Comparison of ENCODE assay signal across 19 cellular contexts in the genomic region with DNA sequence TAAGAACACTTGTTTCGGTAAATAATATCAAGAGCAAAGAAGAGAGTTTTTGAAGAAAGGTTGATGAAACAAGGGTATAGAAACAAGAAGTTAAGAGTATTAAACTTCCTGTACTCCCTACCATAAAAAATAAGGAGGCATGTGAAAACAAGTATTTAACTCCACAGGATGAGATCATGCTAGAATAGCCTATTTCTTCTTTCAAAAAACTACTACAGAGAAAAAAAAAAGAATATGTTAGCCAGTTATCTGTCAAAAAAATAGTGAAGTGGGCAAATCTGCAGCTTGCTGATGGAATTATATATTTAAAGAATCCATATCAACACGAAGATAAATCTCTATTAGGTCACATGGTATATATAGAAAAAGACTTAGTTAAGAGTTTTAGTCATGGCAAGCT. TPM values are rescaled to one million over a fixed set of nuclear protein-coding genes. Genes with fewer than 3 reads are reported as not detected.
DNase-seq lines count a peak whose midpoint lies in the region; FAIRE-seq and TF ChIP-seq lines count a peak whose summit lies in the region.
"Had no signal": no experiment of that assay in that cellular context is flagged by ENCODE, and none has a peak within 500 bp of the region (broad histone marks: within the 10 kb centered on the region; RNA-seq: fewer than 3 reads in every experiment).

No MANE protein-coding gene starts in this region.

- no peak overlapping the region for H3K4me2 ChIP-seq in smooth muscle cell
- H3K4me2 ChIP-seq: KMS-11, PC-9 had no signal

- H3K4me3 Mint-ChIP-seq in activated naive CD8-positive, alpha-beta T cell: no peak overlapping the region
- H3K4me3 Mint-ChIP-seq in activated naive CD8-positive, alpha-beta T cell treated with anti-CD3 and anti-CD28 coated beads for 36 hours: no peak overlapping the region
- H3K4me3 Mint-ChIP-seq in brain: no peak overlapping the region
- H3K4me3 Mint-ChIP-seq: B cell; CD4-positive, alpha-beta T cell had no signal

- peak overlapping the region; percentile 28 for H3K27ac Mint-ChIP-seq in activated naive CD8-positive, alpha-beta T cell
- no peak overlapping the region for H3K27ac Mint-ChIP-seq in activated naive CD8-positive, alpha-beta T cell treated with anti-CD3 and anti-CD28 coated beads for 36 hours
- H3K27ac Mint-ChIP-seq in brain: peak overlapping the region in 3 of 5 experiments; percentile 1 to 46 (median 8)

- no peaks in the 10 kb centered on the region for H3K27me3 Mint-ChIP-seq in activated naive CD8-positive, alpha-beta T cell
- no peaks in the 10 kb centered on the region for H3K27me3 Mint-ChIP-seq in activated naive CD8-positive, alpha-beta T cell treated with anti-CD3 and anti-CD28 coated beads for 36 hours
- H3K27me3 Mint-ChIP-seq in brain: no peaks in the 10 kb centered on the region
- H3K27me3 Mint-ChIP-seq: B cell; CD4-positive, alpha-beta T cell had no signal

- TF ChIP-seq CTCF in brain (conservative IDR thresholded peaks at IDR 0.05) (no peak), smooth muscle cell (IDR thresholded peaks at IDR 0.05; ENCODE audit: borderline replicate concordance, insufficient read depth, poor library complexity, severe bottlenecking) (no peak)

- H3F3A ChIP-seq in smooth muscle cell (ENCODE audit: low read depth): no peaks in the 10 kb centered on the region

- no peaks in the 10 kb centered on the region for H3K4me1 ChIP-seq in smooth muscle cell (ENCODE audit: low read depth)
- H3K4me1 ChIP-seq: Caco-2 had no signal

- DNase-seq in activated naive CD8-positive, alpha-beta T cell treated with anti-CD3 and anti-CD28 coated beads for 36 hours: no peak
- no peak for DNase-seq in smooth muscle cell (lab: John Stamatoyannopoulos, UW; ENCODE audit: unreplicated experiment)
- DNase-seq in anterior cingulate cortex (lab: John Stamatoyannopoulos, UW): no peak
- no peak for DNase-seq in NCI-H2081 treated with DMSO at 0.1 percent for 48 hours (lab: John Stamatoyannopoulos, UW)
- no peak for DNase-seq in activated gamma-delta T cell treated with Interleukin-2 at 50 U/mL for 16 hours
- DNase-seq: Caco-2; CD4-positive, alpha-beta T cell; H7; NCI-H1417 treated with DMSO at 0.1 percent for 48 hours; NCI-H187 treated with DMSO at 0.1 percent for 48 hours; NCI-H345; NCI-H524 treated with DMSO at 0.1 percent for 48 hours; PC-9 had no signal

- no peak overlapping the region for H3K4me3 ChIP-seq in smooth muscle cell
- H3K4me3 ChIP-seq: PC-9 had no signal

- H3K9me3 Mint-ChIP-seq in activated naive CD8-positive, alpha-beta T cell (ENCODE audit: low read depth): no peaks in the 10 kb centered on the region
- H3K9me3 Mint-ChIP-seq in activated naive CD8-positive, alpha-beta T cell treated with anti-CD3 and anti-CD28 coated beads for 36 hours: no peaks in the 10 kb centered on the region
- H3K9me3 Mint-ChIP-seq in brain: peaks cover 0 to 4% (median 0%) of the 10 kb centered on the region in 5 experiments
- H3K9me3 Mint-ChIP-seq: CD4-positive, alpha-beta T cell had no signal

- H3K27me3 ChIP-seq in smooth muscle cell (ENCODE audit: low read depth): no peaks in the 10 kb centered on the region

- no peak overlapping the region for H2AFZ ChIP-seq in smooth muscle cell (ENCODE audit: low read depth)
- H2AFZ ChIP-seq: PC-9 had no signal

- H3K4me1 Mint-ChIP-seq in activated naive CD8-positive, alpha-beta T cell (ENCODE audit: low read depth): peaks cover 64% of the 10 kb centered on the region
- H3K4me1 Mint-ChIP-seq in activated naive CD8-positive, alpha-beta T cell treated with anti-CD3 and anti-CD28 coated beads for 36 hours: peaks cover 43% of the 10 kb centered on the region
- H3K4me1 Mint-ChIP-seq in brain: peaks cover 19% of the 10 kb centered on the region

- FAIRE-seq in islet of Langerhans (lab: Jason Lieb, UNC): peak; percentile 27
- FAIRE-seq: G401.6 had no signal

- H3K27ac ChIP-seq in smooth muscle cell (ENCODE audit: low read depth): peak overlapping the region; percentile 46
- H3K27ac ChIP-seq: KMS-11, PC-9 had no signal

- peaks cover 100% of the 10 kb centered on the region for H4K20me1 ChIP-seq in smooth muscle cell (ENCODE audit: low read depth)

- peaks cover 100% of the 10 kb centered on the region for H3K79me2 ChIP-seq in smooth muscle cell (ENCODE audit: low read depth)

- H3K36me3 Mint-ChIP-seq in activated naive CD8-positive, alpha-beta T cell: peaks cover 6% of the 10 kb centered on the region
- peaks cover 18% of the 10 kb centered on the region for H3K36me3 Mint-ChIP-seq in activated naive CD8-positive, alpha-beta T cell treated with anti-CD3 and anti-CD28 coated beads for 36 hours
- H3K36me3 Mint-ChIP-seq in brain: peaks cover 54% of the 10 kb centered on the region

- 97% methylated on average over 2 of the region's 2 CpGs for WGBS in smooth muscle cell (ENCODE audit: low lambda C conversion rate)

- no peaks in the 10 kb centered on the region for H3K36me3 ChIP-seq in smooth muscle cell (ENCODE audit: low read depth)

- H3K9ac ChIP-seq in smooth muscle cell (ENCODE audit: low read depth): no peak overlapping the region
- H3K9ac ChIP-seq: KMS-11 had no signal

- no peaks in the 10 kb centered on the region for H3K9me3 ChIP-seq in smooth muscle cell (replicated peaks; ENCODE audit: low read depth)
- H3K9me3 ChIP-seq: Caco-2 had no signal

RNA-seq across cellular contexts. Expression of a gene that starts 33.4 kb away (rescaled TPM):
- total RNA-seq in activated naive CD8-positive, alpha-beta T cell treated with anti-CD3 and anti-CD28 coated beads for 36 hours: 10 to 100 TPM; 33.7 to 35.9 TPM
- polyA plus RNA-seq in brain (ENCODE audit: insufficient read depth, low read depth, low replicate concordance) (9.9 TPM), smooth muscle cell (8.3 and 13.1 TPM in 2 replicates)
- 28.4 and 31.4 TPM in 2 replicates for total RNA-seq in smooth muscle cell
